1 cellular context compared by ENCODE assay signal in the genomic region with DNA sequence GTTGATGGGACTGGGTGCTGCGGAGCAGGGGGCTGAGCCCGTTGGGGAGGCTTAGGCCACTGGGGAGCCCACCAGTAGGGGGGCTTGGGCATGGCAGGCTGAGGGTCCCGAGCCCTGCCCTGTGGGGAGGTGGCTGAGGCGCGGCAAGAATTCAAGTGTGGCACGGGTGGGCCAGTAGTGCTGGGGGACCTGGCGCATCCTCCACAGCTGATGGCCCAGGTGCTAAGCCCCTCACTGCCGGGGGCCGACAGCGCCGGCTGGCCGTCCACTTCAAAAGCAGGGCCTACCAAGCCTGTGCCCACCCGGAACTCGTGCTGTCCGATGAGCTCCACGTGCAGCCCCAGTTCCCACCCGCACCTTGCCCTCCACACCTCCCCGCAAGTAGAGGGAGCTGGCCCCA.
A peak's percentile ranks its signal among the peaks of the same experiment; 100 is the strongest.
TF ChIP-seq lines count a peak whose summit lies in the region.

No MANE protein-coding gene starts in this region.

TF ChIP-seq in HepG2, 621 proteins besides CTCF, POLR2A, EP300 and RAD21:
- no peak for TF ChIP-seq KDM6A (CRISPR knock-in tag; IDR thresholded peaks at IDR 0.05; ENCODE audit: low read depth)
- TF ChIP-seq, protein P1, sequence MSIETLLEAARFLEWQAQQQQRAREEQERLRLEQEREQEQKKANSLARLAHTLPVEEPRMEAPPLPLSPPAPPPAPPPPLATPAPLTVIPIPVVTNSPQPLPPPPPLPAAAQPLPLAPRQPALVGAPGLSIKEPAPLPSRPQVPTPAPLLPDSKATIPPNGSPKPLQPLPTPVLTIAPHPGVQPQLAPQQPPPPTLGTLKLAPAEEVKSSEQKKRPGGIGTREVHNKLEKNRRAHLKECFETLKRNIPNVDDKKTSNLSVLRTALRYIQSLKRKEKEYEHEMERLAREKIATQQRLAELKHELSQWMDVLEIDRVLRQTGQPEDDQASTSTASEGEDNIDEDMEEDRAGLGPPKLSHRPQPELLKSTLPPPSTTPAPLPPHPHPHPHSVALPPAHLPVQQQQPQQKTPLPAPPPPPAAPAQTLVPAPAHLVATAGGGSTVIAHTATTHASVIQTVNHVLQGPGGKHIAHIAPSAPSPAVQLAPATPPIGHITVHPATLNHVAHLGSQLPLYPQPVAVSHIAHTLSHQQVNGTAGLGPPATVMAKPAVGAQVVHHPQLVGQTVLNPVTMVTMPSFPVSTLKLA (IDR thresholded peaks at IDR 0.05) = peak; percentile 56; the same call in 1 of the 2 replicates
